Comparison of ENCODE assay signal across 10 cellular contexts in genomic region chr3:52005571-52005986, GRCh38. TPM values are rescaled to one million over a fixed set of nuclear protein-coding genes. Genes with fewer than 3 reads are reported as not detected.
A peak's percentile ranks its signal among the peaks of the same experiment; 100 is the strongest.
DNase-seq lines count a peak whose midpoint lies in the region; ATAC-seq and TF ChIP-seq lines count a peak whose summit lies in the region.
"Had no signal": no experiment of that assay in that cellular context is flagged by ENCODE, and none has a peak within 500 bp of the region (broad histone marks: within the 10 kb centered on the region; RNA-seq: fewer than 3 reads in every experiment).

No MANE protein-coding gene starts in this region.

- H3K27me3 Mint-ChIP-seq in dendritic cell treated with granulocyte-macrophage colony-stimulating factor and Interleukin-4, amounts not matched to agents 40 ng/mL and 50 ng/mL, for 4 days: peaks cover 6% of the 10 kb centered on the region

- H3K9me2 ChIP-seq in PC-9 (ENCODE audit: insufficient read depth): no peaks in the 10 kb centered on the region

- no peaks in the 10 kb centered on the region for H3K79me2 ChIP-seq in mesendoderm (ENCODE audit: control insufficient read depth, insufficient read depth, low read length)
- H3K79me2 ChIP-seq in PC-9 (ENCODE audit: low read depth): no peaks in the 10 kb centered on the region

- H2BK120ac ChIP-seq in mesendoderm (ENCODE audit: low read depth, low read length): no peak overlapping the region

- peak; percentile 51 for DNase-seq in BE2C
- peak; percentile 78 for DNase-seq in NCI-H146 (lab: John Stamatoyannopoulos, UW)
- peak; percentile 76 for DNase-seq in mesendoderm
- DNase-seq in PC-9: no peak
- DNase-seq in DMS53 treated with DMSO at 0.1 percent for 48 hours (lab: John Stamatoyannopoulos, UW; ENCODE audit: unreplicated experiment): no peak
- DNase-seq in GDM1 (lab: John Stamatoyannopoulos, UW): no peak

- no peak overlapping the region for H4K8ac ChIP-seq in mesendoderm (ENCODE audit: low read depth, low read length)

- peak overlapping the region; percentile 42 for H3K27ac Mint-ChIP-seq in dendritic cell treated with granulocyte-macrophage colony-stimulating factor and Interleukin-4, amounts not matched to agents 40 ng/mL and 50 ng/mL, for 4 days
- H3K27ac Mint-ChIP-seq: activated T-helper 2 cell treated with anti-CD3 and anti-CD28 coated beads, Interferon-gamma antibody, Interleukin-2, Interleukin-4, amounts not matched to agents 10 μg/mL and 5 μg/mL and 100 μg/mL, durations not matched to agents 14 hours and 24 hours and 36 hours had no signal

- H3K4me1 ChIP-seq in BE2C (peaks cover 8% of the 10 kb centered on the region), mesendoderm (ENCODE audit: control insufficient read depth, low read depth, low read length) (peaks cover 5% of the 10 kb centered on the region), PC-9 (replicated peaks; ENCODE audit: insufficient read depth) (0 out of 2 replicates have a peak, but pooled peaks cover 4% of the 10 kb centered on the region)

- H3K36me3 ChIP-seq in BE2C (no peaks in the 10 kb centered on the region), mesendoderm (ENCODE audit: control insufficient read depth, insufficient read depth, low read length) (no peaks in the 10 kb centered on the region), PC-9 (ENCODE audit: low read depth) (no peaks in the 10 kb centered on the region)

- H4K5ac ChIP-seq in mesendoderm (ENCODE audit: low read length): no peak overlapping the region

- no peak overlapping the region for H2AK5ac ChIP-seq in mesendoderm (ENCODE audit: low read length)

- POLR2A ChIA-PET in PC-9 (lab: Charles Lee; ENCODE audit: unreplicated experiment): no interaction called here

- H3K79me1 ChIP-seq in mesendoderm (ENCODE audit: low read length): no peaks in the 10 kb centered on the region

- no peaks in the 10 kb centered on the region for H3F3A ChIP-seq in PC-9 (ENCODE audit: insufficient read depth, low read depth)

- H3K9ac ChIP-seq in mesendoderm (ENCODE audit: low read length): peak overlapping the region; percentile 43

- H3K4me1 Mint-ChIP-seq in dendritic cell treated with granulocyte-macrophage colony-stimulating factor and Interleukin-4, amounts not matched to agents 40 ng/mL and 50 ng/mL, for 4 days (ENCODE audit: low read depth): peaks cover 24% of the 10 kb centered on the region

- TF ChIP-seq CTCF in BE2C (IDR thresholded peaks at IDR 0.05; ENCODE audit: low read depth, low read length): no peak
- no peak for TF ChIP-seq CTCF in PC-9 (conservative IDR thresholded peaks at IDR 0.05)

- H3K27ac ChIP-seq in mesendoderm (ENCODE audit: low read depth, low read length): no peak overlapping the region
- H3K27ac ChIP-seq in PC-9: no peak overlapping the region
- H3K27ac ChIP-seq: psoas muscle had no signal

- H2BK5ac ChIP-seq in mesendoderm (ENCODE audit: low read length): peak overlapping the region; percentile 25

- no TSS peak for BruUV-seq in PC-9 (replicated peaks; lab: Mats Ljungman, UMichigan)

- no peak overlapping the region for H2AFZ ChIP-seq in PC-9

- intact Hi-C loops in dendritic cell treated with granulocyte-macrophage colony-stimulating factor and Interleukin-4, amounts not matched to agents 40 ng/mL and 50 ng/mL, for 4 days (cut with micrococcal nuclease): no loop called here
- intact Hi-C loops in PC-9 (cut with micrococcal nuclease; ENCODE audit: unreplicated experiment): loop anchor here (2.0 kb wide), 1 partner anchor 47 kb away; no protein-coding TSS in a partner anchor

- H3K4ac ChIP-seq in mesendoderm (ENCODE audit: low read depth, low read length): no peak overlapping the region

- H3K18ac ChIP-seq in mesendoderm (ENCODE audit: low read length): no peak overlapping the region

- no peaks in the 10 kb centered on the region for H3K27me3 ChIP-seq in BE2C
- H3K27me3 ChIP-seq in mesendoderm (ENCODE audit: insufficient read depth, low read length, poor library complexity): no peaks in the 10 kb centered on the region
- H3K27me3 ChIP-seq in PC-9 (ENCODE audit: insufficient read depth, low read depth): no peaks in the 10 kb centered on the region

- no peak for ATAC-seq in GM18498 (IDR thresholded peaks at IDR 0.05; ENCODE audit: unreplicated experiment)

- no peaks in the 10 kb centered on the region for H3K36me3 Mint-ChIP-seq in dendritic cell treated with granulocyte-macrophage colony-stimulating factor and Interleukin-4, amounts not matched to agents 40 ng/mL and 50 ng/mL, for 4 days (ENCODE audit: low read depth)

- CTCF ChIA-PET in PC-9 (lab: Charles Lee): interaction anchor here (0.5 kb wide), 1 partner anchor 50 kb away, joined by 3 read pairs; no protein-coding TSS in a partner anchor

- no peak overlapping the region for H3K4me3 Mint-ChIP-seq in dendritic cell treated with granulocyte-macrophage colony-stimulating factor and Interleukin-4, amounts not matched to agents 40 ng/mL and 50 ng/mL, for 4 days

- H3K4me2 ChIP-seq in mesendoderm (ENCODE audit: low read length) (peak overlapping the region; percentile 35), PC-9 (no peak overlapping the region)

- no peaks in the 10 kb centered on the region for H3K9me3 Mint-ChIP-seq in dendritic cell treated with granulocyte-macrophage colony-stimulating factor and Interleukin-4, amounts not matched to agents 40 ng/mL and 50 ng/mL, for 4 days
- H3K9me3 Mint-ChIP-seq: activated T-helper 2 cell treated with anti-CD3 and anti-CD28 coated beads, Interferon-gamma antibody, Interleukin-2, Interleukin-4, amounts not matched to agents 10 μg/mL and 5 μg/mL and 100 μg/mL, durations not matched to agents 14 hours and 24 hours and 36 hours had no signal

- H3K9me3 ChIP-seq in BE2C (no peaks in the 10 kb centered on the region), PC-9 (ENCODE audit: insufficient read depth, low read depth) (no peaks in the 10 kb centered on the region)
- H3K9me3 ChIP-seq: psoas muscle had no signal

- peak overlapping the region; percentile 77 for H3K56ac ChIP-seq in mesendoderm (ENCODE audit: low read length)

- no peak overlapping the region for H2BK15ac ChIP-seq in mesendoderm (replicated peaks; ENCODE audit: low read depth)

- no peak overlapping the region for H3K23ac ChIP-seq in mesendoderm (ENCODE audit: low read length)

- H3K4me3 ChIP-seq in BE2C (ENCODE audit: low read depth, low read length) (0 out of 2 replicates have a peak overlapping the region, but pooled peaks have one; percentile 7), mesendoderm (ENCODE audit: low read length) (no peak overlapping the region), PC-9 (no peak overlapping the region)
- H3K4me3 ChIP-seq: psoas muscle had no signal

- no CpG with 5 or more reads among the region's 15 CpGs for WGBS in mesendoderm (ENCODE audit: extremely low coverage, insufficient coverage, low lambda C conversion rate)

- H4K20me1 ChIP-seq in PC-9 (ENCODE audit: insufficient read depth): no peaks in the 10 kb centered on the region

RNA-seq across cellular contexts. Expression of gene RPL29, which starts 9.9 kb away (rescaled TPM):
- polyA plus RNA-seq in BE2C (2012; ENCODE audit: insufficient read depth, insufficient read length, low read depth): 1,880 TPM
- polyA plus RNA-seq in mesendoderm (2013, experiment 1 of 2): 2,106 TPM
- 2,168 TPM for polyA plus RNA-seq in mesendoderm (2013, experiment 2 of 2)
- 942 and 1,278 TPM in 2 replicates for total RNA-seq in PC-9 (2021)

RNA-seq across cellular contexts. Expression of gene ACY1, which starts 22.2 kb away (rescaled TPM):
- polyA plus RNA-seq in BE2C (2012; ENCODE audit: insufficient read depth, insufficient read length, low read depth): 18.6 TPM
- polyA plus RNA-seq in mesendoderm (2013, experiment 1 of 2): 28.2 TPM
- 25.1 TPM for polyA plus RNA-seq in mesendoderm (2013, experiment 2 of 2)
- 52.2 and 63.3 TPM in 2 replicates for total RNA-seq in PC-9 (2021)

RNA-seq across cellular contexts. Expression of gene ABHD14A, which starts 30.7 kb away (rescaled TPM):
- 49.5 TPM for polyA plus RNA-seq in BE2C (2012; ENCODE audit: insufficient read depth, insufficient read length, low read depth)
- 2.6 TPM for polyA plus RNA-seq in mesendoderm (2013, experiment 1 of 2)
- polyA plus RNA-seq in mesendoderm (2013, experiment 2 of 2): 2.4 TPM
- total RNA-seq in PC-9 (2021): 7.1 and 9.9 TPM in 2 replicates

RNA-seq across cellular contexts. Expression of gene ABHD14B, which starts 31.7 kb away (rescaled TPM):
- polyA plus RNA-seq in BE2C (2012; ENCODE audit: insufficient read depth, insufficient read length, low read depth): 33.3 TPM
- polyA plus RNA-seq in mesendoderm (2013, experiment 1 of 2): 2.8 TPM
- 2.6 TPM for polyA plus RNA-seq in mesendoderm (2013, experiment 2 of 2)
- total RNA-seq in PC-9 (2021): 63.2 and 64.4 TPM in 2 replicates

RNA-seq across cellular contexts. Expression of gene PCBP4, which starts 38.3 kb away (rescaled TPM):
- polyA plus RNA-seq in BE2C (2012; ENCODE audit: insufficient read depth, insufficient read length, low read depth): 237 TPM
- polyA plus RNA-seq in mesendoderm (2013, experiment 1 of 2): 14.4 TPM
- 14.3 TPM for polyA plus RNA-seq in mesendoderm (2013, experiment 2 of 2)
- total RNA-seq in PC-9 (2021): 14.7 and 17.9 TPM in 2 replicates

Comparison
In these comparisons a context has a peak if more than half of its experiments do, and no peak if none do; other contexts are left out.
1. DNase-seq: peak in BE2C (single experiment), NCI-H146 (single experiment) and mesendoderm (single experiment); none in PC-9 (0 of 2), DMS53 treated with DMSO at 0.1 percent for 48 hours (single experiment) and GDM1 (single experiment).